ENCODE assay signal across 11 cellular contexts in genomic region chr13:90800082-90800746, GRCh38.
DNase-seq lines count a peak whose midpoint lies in the region; ATAC-seq, FAIRE-seq and TF ChIP-seq lines count a peak whose summit lies in the region.
"Had no signal": no experiment of that assay in that cellular context is flagged by ENCODE, and none has a peak within 500 bp of the region (broad histone marks: within the 10 kb centered on the region; RNA-seq: fewer than 3 reads in every experiment).

No MANE protein-coding gene starts in this region.

- H3K27me3 ChIP-seq in right lobe of liver (no peaks in the 10 kb centered on the region), HepG2 (ENCODE audit: control insufficient read depth in 1 of 2, insufficient read depth in 2 of 2, low read length in 2 of 2) (no peaks in the 10 kb centered on the region)

- no peak overlapping the region for H3K27ac ChIP-seq in right lobe of liver
- H3K27ac ChIP-seq in HepG2 (ENCODE audit: extremely low read length, insufficient read depth, low read length), result no peak overlapping the region

- no peak for FAIRE-seq in HepG2 (lab: Jason Lieb, UNC)

- 33% methylated on average over 3 of the region's 3 CpGs for WGBS in right lobe of liver (ENCODE audit: insufficient coverage, low coverage, low lambda C conversion rate, missing lambda C conversion rate)
- WGBS in HepG2 (ENCODE audit: low lambda C conversion rate), result 21% methylated on average over 3 of the region's 3 CpGs

- H3K4me1 Mint-ChIP-seq in activated naive CD8-positive, alpha-beta T cell treated with anti-CD3 and anti-CD28 coated beads for 36 hours, result no peaks in the 10 kb centered on the region
- H3K4me1 Mint-ChIP-seq: stimulated activated effector memory CD8-positive, alpha-beta T cell treated with anti-CD3 and anti-CD28 coated beads, Interleukin-12 subunit alpha, Interleukin-12 subunit beta, amount 100 ng/mL, for 72 hours had no signal

- no peaks in the 10 kb centered on the region for H3K79me2 ChIP-seq in HepG2 (ENCODE audit: insufficient read depth, low read length)

- no peak for TF ChIP-seq EP300 in HepG2 (IDR thresholded peaks at IDR 0.05; ENCODE audit: low read depth in 2 of 2, low read length in 2 of 2)
- no peak for TF ChIP-seq EP300 in HepG2 (CRISPR knock-in tag; IDR thresholded peaks at IDR 0.05; ENCODE audit: borderline replicate concordance)

- intact Hi-C loops in right lobe of liver (cut with DNase I), result no loop called here
- intact Hi-C loops in HepG2 (cut with micrococcal nuclease; ENCODE audit: unreplicated experiment), result no loop called here

- CTCF ChIA-PET in HepG2 (lab: Yijun Ruan, JAX; ENCODE audit: low intra/inter-chr PET ratio, low total read pairs), result no interaction called here

- no peak overlapping the region for H3K4me2 ChIP-seq in HepG2 (ENCODE audit: low read depth, low read length)

- POLR2A ChIA-PET in HepG2 (lab: Yijun Ruan, JAX), result no interaction called here

- H3K27me3 Mint-ChIP-seq in activated naive CD8-positive, alpha-beta T cell treated with anti-CD3 and anti-CD28 coated beads for 36 hours, result no peaks in the 10 kb centered on the region

- no peak for TF ChIP-seq RAD21 in HepG2 (CRISPR knock-in tag; IDR thresholded peaks at IDR 0.05)

- H3K9ac ChIP-seq in HepG2 (ENCODE audit: insufficient read depth, low read depth, low read length), result no peak overlapping the region

- no peaks in the 10 kb centered on the region for H3K9me3 Mint-ChIP-seq in activated naive CD8-positive, alpha-beta T cell treated with anti-CD3 and anti-CD28 coated beads for 36 hours

- DNase-seq in right lobe of liver (peak; percentile 53 to 61 (median 56)), HepG2 (ENCODE audit: low spot score) (no peak), astrocyte of the hippocampus (ENCODE audit: low read depth, low spot score) (peak; percentile 34), midbrain (lab: John Stamatoyannopoulos, UW) (peak; percentile 37)
- DNase-seq in stimulated activated CD4-positive, alpha-beta T cell treated with anti-CD3 and anti-CD28 coated beads, Interleukin-4, amount 100 ng/mL, for 1 hour, result no peak
- no peak for DNase-seq in activated naive CD8-positive, alpha-beta T cell treated with anti-CD3 and anti-CD28 coated beads for 36 hours
- DNase-seq: ACHN; stimulated activated CD4-positive, alpha-beta T cell treated with anti-CD3 and anti-CD28 coated beads, Interleukin-15, amount 100 ng/mL, for 24 hours had no signal

- ATAC-seq in right lobe of liver, result peak; percentile 50 to 71 (median 71)
- no peak for ATAC-seq in HepG2
- ATAC-seq in GM18498 (IDR thresholded peaks at IDR 0.05; ENCODE audit: unreplicated experiment), result no peak
- ATAC-seq in GM19324 (IDR thresholded peaks at IDR 0.05; ENCODE audit: low FRiP score, unreplicated experiment), result no peak
- ATAC-seq: stimulated activated effector memory CD8-positive, alpha-beta T cell treated with anti-CD3 and anti-CD28 coated beads, Interleukin-12 subunit alpha, Interleukin-12 subunit beta, amount 100 ng/mL, for 72 hours had no signal

- no peak overlapping the region for H2AFZ ChIP-seq in HepG2 (ENCODE audit: low read length)

- BruUV-seq in HepG2 (replicated peaks; lab: Mats Ljungman, UMichigan), result no TSS peak

- H3K9me3 ChIP-seq in right lobe of liver (peaks cover 0 to 4% (median 0%) of the 10 kb centered on the region in 4 donors), HepG2 (ENCODE audit: low read length) (no peaks in the 10 kb centered on the region)

- H3K36me3 Mint-ChIP-seq in activated naive CD8-positive, alpha-beta T cell treated with anti-CD3 and anti-CD28 coated beads for 36 hours, result no peaks in the 10 kb centered on the region
- H3K36me3 Mint-ChIP-seq: stimulated activated effector memory CD8-positive, alpha-beta T cell treated with anti-CD3 and anti-CD28 coated beads, Interleukin-12 subunit alpha, Interleukin-12 subunit beta, amount 100 ng/mL, for 72 hours had no signal

- no peaks in the 10 kb centered on the region for H3K4me1 ChIP-seq in right lobe of liver
- H3K4me1 ChIP-seq in HepG2 (ENCODE audit: insufficient read depth, low read length), result no peaks in the 10 kb centered on the region

- TF ChIP-seq POLR2A in right lobe of liver (IDR thresholded peaks at IDR 0.05) (no peak), HepG2 (IDR thresholded peaks at IDR 0.05; ENCODE audit: insufficient read depth in 1 of 2, low read depth in 2 of 2, low read length in 2 of 2) (no peak)

- H3K36me3 ChIP-seq in right lobe of liver (no peaks in the 10 kb centered on the region), HepG2 (replicated peaks in 1 of 2; ENCODE audit: control insufficient read depth in 1 of 2, insufficient read depth in 2 of 2, low read length in 2 of 2) (no peaks in the 10 kb centered on the region)

- no peak overlapping the region for H3K4me3 Mint-ChIP-seq in activated naive CD8-positive, alpha-beta T cell treated with anti-CD3 and anti-CD28 coated beads for 36 hours
- H3K4me3 Mint-ChIP-seq: stimulated activated effector memory CD8-positive, alpha-beta T cell treated with anti-CD3 and anti-CD28 coated beads, Interleukin-12 subunit alpha, Interleukin-12 subunit beta, amount 100 ng/mL, for 72 hours had no signal

- TF ChIP-seq CTCF in right lobe of liver (IDR thresholded peaks at IDR 0.05), result no peak
- no peak for TF ChIP-seq CTCF in HepG2 (CRISPR knock-in tag; IDR thresholded peaks at IDR 0.05)

- H3K4me3 ChIP-seq in right lobe of liver (no peak overlapping the region), HepG2 (replicated peaks in 1 of 3; ENCODE audit: insufficient read depth in 1 of 3, low read depth in 2 of 3, low read length in 3 of 3) (no peak overlapping the region)

- no peaks in the 10 kb centered on the region for H4K20me1 ChIP-seq in HepG2 (ENCODE audit: insufficient read depth, low read length)

- H3K27ac Mint-ChIP-seq in activated naive CD8-positive, alpha-beta T cell treated with anti-CD3 and anti-CD28 coated beads for 36 hours, result no peak overlapping the region
- H3K27ac Mint-ChIP-seq: stimulated activated effector memory CD8-positive, alpha-beta T cell treated with anti-CD3 and anti-CD28 coated beads, Interleukin-12 subunit alpha, Interleukin-12 subunit beta, amount 100 ng/mL, for 72 hours had no signal

- in situ Hi-C loops in HepG2 (cut with HindIII; ENCODE audit: extremely low pct_ligation_motif_present, low pct_unique_long_range_greater_than_20kb), result no loop called here

TF ChIP-seq in HepG2, 621 proteins besides CTCF, POLR2A, EP300 and RAD21 (continues in another document):
- TF ChIP-seq DMTF1 (CRISPR knock-in tag; IDR thresholded peaks at IDR 0.05) (no peak), AKNA (CRISPR knock-in tag; IDR thresholded peaks at IDR 0.05; ENCODE audit: borderline replicate concordance) (no peak), MXD1 (CRISPR knock-in tag; IDR thresholded peaks at IDR 0.05) (no peak)

Comparison
In these comparisons a context has a peak if more than half of its experiments do, and no peak if none do; other contexts are left out.
1. ATAC-seq: peak in right lobe of liver (4 of 4); none in HepG2 (single experiment), GM18498 (single experiment) and GM19324 (single experiment).
2. DNase-seq: peak in right lobe of liver (3 of 3), astrocyte of the hippocampus (single experiment) and midbrain (single experiment); none in HepG2 (single experiment), stimulated activated CD4-positive, alpha-beta T cell treated with anti-CD3 and anti-CD28 coated beads, Interleukin-4, amount 100 ng/mL, for 1 hour (single experiment) and activated naive CD8-positive, alpha-beta T cell treated with anti-CD3 and anti-CD28 coated beads for 36 hours (single experiment).